ENCODE assay signal across 1 cellular context in the genomic region with DNA sequence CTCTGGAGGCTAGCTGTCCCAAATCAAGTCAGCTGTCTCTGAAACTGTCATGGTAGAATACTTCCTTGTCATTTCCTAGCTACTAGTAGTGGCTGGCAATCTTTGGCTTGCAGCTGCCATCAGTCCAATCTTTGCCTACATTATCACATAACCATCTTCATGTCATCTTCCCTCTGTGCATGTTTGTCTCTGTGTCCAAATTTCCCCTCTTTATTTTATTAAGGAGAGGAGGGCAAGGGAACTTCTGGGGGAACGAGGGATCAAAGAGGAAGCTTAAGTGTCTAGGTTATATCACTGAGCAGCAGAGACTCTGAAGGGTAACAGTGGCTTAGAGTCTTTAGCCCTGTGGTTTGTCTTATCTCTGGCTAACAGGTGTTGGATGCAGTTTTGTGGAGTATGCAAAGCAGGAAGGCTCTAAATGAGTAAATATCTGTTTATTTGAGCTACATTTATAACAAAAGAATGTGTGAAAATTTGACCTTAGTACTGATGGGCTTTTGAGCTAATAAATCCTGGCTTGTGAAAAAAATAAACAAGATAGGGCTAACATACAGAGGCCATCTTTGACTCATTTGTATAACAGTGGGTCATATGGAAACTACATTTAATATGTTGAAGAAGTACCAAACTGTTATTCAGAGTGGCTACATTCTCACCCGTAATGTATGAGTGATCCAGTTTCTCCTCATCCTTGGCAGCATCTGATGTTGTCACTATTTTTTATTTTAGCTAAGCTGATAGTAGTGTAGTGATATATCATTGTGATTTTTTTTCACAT.
A peak's percentile ranks its signal among the peaks of the same experiment; 100 is the strongest.
TF ChIP-seq lines count a peak whose summit lies in the region.

No MANE protein-coding gene starts in this region.

TF ChIP-seq in K562, 482 proteins besides CTCF, POLR2A, EP300 and RAD21 (continued from another document):
- TF ChIP-seq ZNF609 (CRISPR knock-in tag; IDR thresholded peaks at IDR 0.05; ENCODE audit: borderline replicate concordance) (no peak), ZNF764 (CRISPR knock-in tag; IDR thresholded peaks at IDR 0.05; ENCODE audit: low read depth) (no peak), ZNF583 (CRISPR knock-in tag; IDR thresholded peaks at IDR 0.05) (0 out of 2 replicates have a peak, but pooled peaks have one; percentile 22), MLLT1 (IDR thresholded peaks at IDR 0.05) (peak in 1 of 2 experiments; percentile 95; a peak in 2 of 4 replicates)
- TF ChIP-seq, protein P1, sequence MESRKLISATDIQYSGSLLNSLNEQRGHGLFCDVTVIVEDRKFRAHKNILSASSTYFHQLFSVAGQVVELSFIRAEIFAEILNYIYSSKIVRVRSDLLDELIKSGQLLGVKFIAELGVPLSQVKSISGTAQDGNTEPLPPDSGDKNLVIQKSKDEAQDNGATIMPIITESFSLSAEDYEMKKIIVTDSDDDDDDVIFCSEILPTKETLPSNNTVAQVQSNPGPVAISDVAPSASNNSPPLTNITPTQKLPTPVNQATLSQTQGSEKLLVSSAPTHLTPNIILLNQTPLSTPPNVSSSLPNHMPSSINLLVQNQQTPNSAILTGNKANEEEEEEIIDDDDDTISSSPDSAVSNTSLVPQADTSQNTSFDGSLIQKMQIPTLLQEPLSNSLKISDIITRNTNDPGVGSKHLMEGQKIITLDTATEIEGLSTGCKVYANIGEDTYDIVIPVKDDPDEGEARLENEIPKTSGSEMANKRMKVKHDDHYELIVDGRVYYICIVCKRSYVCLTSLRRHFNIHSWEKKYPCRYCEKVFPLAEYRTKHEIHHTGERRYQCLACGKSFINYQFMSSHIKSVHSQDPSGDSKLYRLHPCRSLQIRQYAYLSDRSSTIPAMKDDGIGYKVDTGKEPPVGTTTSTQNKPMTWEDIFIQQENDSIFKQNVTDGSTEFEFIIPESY (CRISPR knock-in tag; IDR thresholded peaks at IDR 0.05), result no peak
- TF ChIP-seq, protein P2, sequence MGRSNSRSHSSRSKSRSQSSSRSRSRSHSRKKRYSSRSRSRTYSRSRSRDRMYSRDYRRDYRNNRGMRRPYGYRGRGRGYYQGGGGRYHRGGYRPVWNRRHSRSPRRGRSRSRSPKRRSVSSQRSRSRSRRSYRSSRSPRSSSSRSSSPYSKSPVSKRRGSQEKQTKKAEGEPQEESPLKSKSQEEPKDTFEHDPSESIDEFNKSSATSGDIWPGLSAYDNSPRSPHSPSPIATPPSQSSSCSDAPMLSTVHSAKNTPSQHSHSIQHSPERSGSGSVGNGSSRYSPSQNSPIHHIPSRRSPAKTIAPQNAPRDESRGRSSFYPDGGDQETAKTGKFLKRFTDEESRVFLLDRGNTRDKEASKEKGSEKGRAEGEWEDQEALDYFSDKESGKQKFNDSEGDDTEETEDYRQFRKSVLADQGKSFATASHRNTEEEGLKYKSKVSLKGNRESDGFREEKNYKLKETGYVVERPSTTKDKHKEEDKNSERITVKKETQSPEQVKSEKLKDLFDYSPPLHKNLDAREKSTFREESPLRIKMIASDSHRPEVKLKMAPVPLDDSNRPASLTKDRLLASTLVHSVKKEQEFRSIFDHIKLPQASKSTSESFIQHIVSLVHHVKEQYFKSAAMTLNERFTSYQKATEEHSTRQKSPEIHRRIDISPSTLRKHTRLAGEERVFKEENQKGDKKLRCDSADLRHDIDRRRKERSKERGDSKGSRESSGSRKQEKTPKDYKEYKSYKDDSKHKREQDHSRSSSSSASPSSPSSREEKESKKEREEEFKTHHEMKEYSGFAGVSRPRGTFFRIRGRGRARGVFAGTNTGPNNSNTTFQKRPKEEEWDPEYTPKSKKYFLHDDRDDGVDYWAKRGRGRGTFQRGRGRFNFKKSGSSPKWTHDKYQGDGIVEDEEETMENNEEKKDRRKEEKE (IDR thresholded peaks at IDR 0.05; ENCODE audit: borderline replicate concordance in 1 of 2, control insufficient read depth in 1 of 2, low read depth in 2 of 2, low read length in 1 of 2), result 0 out of 4 replicates have a peak, but pooled peaks of 1 of the 2 experiments have one; percentile 44
